15 cellular contexts compared by ENCODE assay signal in genomic region chr1:31306278-31306677, GRCh38. TPM values are rescaled to one million over a fixed set of nuclear protein-coding genes. Genes with fewer than 3 reads are reported as not detected.
DNase-seq lines count a peak whose midpoint lies in the region; ATAC-seq and TF ChIP-seq lines count a peak whose summit lies in the region.
"Had no signal": no experiment of that assay in that cellular context is flagged by ENCODE, and none has a peak within 500 bp of the region (broad histone marks: within the 10 kb centered on the region; RNA-seq: fewer than 3 reads in every experiment).

No MANE protein-coding gene starts in this region.

- H3K79me1 ChIP-seq in mesenchymal stem cell (replicated peaks; ENCODE audit: low read length, poor library complexity, severe bottlenecking): peaks cover 43% of the 10 kb centered on the region

- no peak overlapping the region for H3K4me2 ChIP-seq in mesenchymal stem cell (ENCODE audit: low read length, poor library complexity, severe bottlenecking)

- no peak overlapping the region for H2BK12ac ChIP-seq in mesenchymal stem cell (ENCODE audit: low read length in 2 of 2)

- H3K14ac ChIP-seq in mesenchymal stem cell (ENCODE audit: low read length in 2 of 2): no peak overlapping the region

- H3K9ac ChIP-seq in mesenchymal stem cell (ENCODE audit: low read length): peak overlapping the region; percentile 71

- H3K9me3 Mint-ChIP-seq in activated naive CD4-positive, alpha-beta T cell treated with anti-CD3 and anti-CD28 coated beads for 36 hours: no peaks in the 10 kb centered on the region
- H3K9me3 Mint-ChIP-seq: activated naive CD8-positive, alpha-beta T cell treated with anti-CD3 and anti-CD28 coated beads for 36 hours; CD4-positive, CD25-positive, alpha-beta regulatory T cell; T-cell had no signal

- TF ChIP-seq CTCF in AG09319 (IDR thresholded peaks at IDR 0.05; ENCODE audit: low read depth, low read length) (no peak), choroid plexus epithelial cell (conservative IDR thresholded peaks at IDR 0.05; ENCODE audit: low read depth, low read length) (no peak), left ventricle myocardium inferior (IDR thresholded peaks at IDR 0.05; ENCODE audit: borderline replicate concordance) (no peak), ascending aorta (IDR thresholded peaks at IDR 0.05) (no peak)

- H4K91ac ChIP-seq in mesenchymal stem cell (ENCODE audit: low read length): no peak overlapping the region

- H3K27me3 ChIP-seq in mesenchymal stem cell (ENCODE audit: control insufficient read depth in 1 of 2, insufficient read depth in 1 of 2, low read length in 2 of 2) (no peaks in the 10 kb centered on the region), left ventricle myocardium inferior (ENCODE audit: low read depth) (no peaks in the 10 kb centered on the region), ascending aorta (no peaks in the 10 kb centered on the region)
- H3K27me3 ChIP-seq: neutrophil had no signal

- H3K36me3 Mint-ChIP-seq in activated naive CD4-positive, alpha-beta T cell treated with anti-CD3 and anti-CD28 coated beads for 36 hours (ENCODE audit: low read depth): peaks cover 8% of the 10 kb centered on the region

- peak overlapping the region in 1 of 2 experiments; percentile 64 for H3K18ac ChIP-seq in mesenchymal stem cell (ENCODE audit: low read depth in 1 of 2, low read length in 2 of 2)

- H4K8ac ChIP-seq in mesenchymal stem cell (ENCODE audit: low read length): peak overlapping the region; percentile 59

- CTCF ChIA-PET in activated naive CD4-positive, alpha-beta T cell treated with anti-CD3 and anti-CD28 coated beads for 36 hours (lab: Charles Lee): no interaction called here

- H2BK15ac ChIP-seq in mesenchymal stem cell (ENCODE audit: low read depth, poor library complexity, severe bottlenecking): no peak overlapping the region

- no peak for ATAC-seq in left lobe of liver
- ATAC-seq: activated CD8-positive, alpha-beta T cell treated with anti-CD3 and anti-CD28 coated beads, Interleukin-2, amount 10 ng/mL, durations not matched to agents 7 days and 5 days; T-cell had no signal

- H3K4ac ChIP-seq in mesenchymal stem cell (ENCODE audit: low read depth in 1 of 2, low read length in 2 of 2): no peak overlapping the region

- no peaks in the 10 kb centered on the region for H3K9me3 ChIP-seq in mesenchymal stem cell (ENCODE audit: control insufficient read depth, low read length)
- no peaks in the 10 kb centered on the region for H3K9me3 ChIP-seq in left ventricle myocardium inferior (replicated peaks)
- no peaks in the 10 kb centered on the region for H3K9me3 ChIP-seq in ascending aorta
- H3K9me3 ChIP-seq: neutrophil had no signal

- H3K23ac ChIP-seq in mesenchymal stem cell (ENCODE audit: low read length in 2 of 2): no peak overlapping the region

- H2BK5ac ChIP-seq in mesenchymal stem cell (ENCODE audit: low read depth, low read length, poor library complexity, severe bottlenecking): no peak overlapping the region

- H3K4me1 Mint-ChIP-seq in activated naive CD4-positive, alpha-beta T cell treated with anti-CD3 and anti-CD28 coated beads for 36 hours (ENCODE audit: low read depth): peaks cover 16% of the 10 kb centered on the region

- H3K4me1 ChIP-seq in mesenchymal stem cell (ENCODE audit: control insufficient read depth, insufficient read depth, low read depth, low read length) (no peaks in the 10 kb centered on the region), left ventricle myocardium inferior (no peaks in the 10 kb centered on the region), ascending aorta (peaks cover 0 to 3% of the 10 kb centered on the region in 2 donors)

- H2AK5ac ChIP-seq in mesenchymal stem cell (ENCODE audit: low read length, severe bottlenecking): no peak overlapping the region

- no peak overlapping the region for H2BK120ac ChIP-seq in mesenchymal stem cell (ENCODE audit: low read depth, low read length)

- DNase-seq in AG09319 (ENCODE audit: extremely low read depth, low read depth) (peak; percentile 74), NCI-H226 (peak; percentile 73), choroid plexus epithelial cell (ENCODE audit: low read depth) (peak; percentile 84), mesenchymal stem cell (peak; percentile 96), left ventricle myocardium inferior (no peak), ascending aorta (ENCODE audit: low spot score in 2 of 2) (no peak), left lobe of liver (ENCODE audit: low spot score) (no peak)
- no peak for DNase-seq in activated naive CD4-positive, alpha-beta T cell treated with anti-CD3 and anti-CD28 coated beads for 36 hours
- DNase-seq: activated CD8-positive, alpha-beta T cell treated with anti-CD3 and anti-CD28 coated beads, Interleukin-2, amount 10 ng/mL, durations not matched to agents 7 days and 5 days; activated naive CD8-positive, alpha-beta T cell treated with anti-CD3 and anti-CD28 coated beads for 36 hours; CD4-positive, CD25-positive, alpha-beta regulatory T cell; NCI-H524; stimulated activated CD4-positive, alpha-beta T cell treated with anti-CD3 and anti-CD28 coated beads, Interleukin-4, amount 100 ng/mL, for 24 hours; T-cell had no signal

- H3K4me3 ChIP-seq in choroid plexus epithelial cell (ENCODE audit: low read depth, low read length): no peak overlapping the region
- H3K4me3 ChIP-seq in mesenchymal stem cell (ENCODE audit: insufficient read depth in 1 of 2, low read depth in 1 of 2, low read length in 2 of 2): no peak overlapping the region
- no peak overlapping the region for H3K4me3 ChIP-seq in left ventricle myocardium inferior
- H3K4me3 ChIP-seq in ascending aorta: no peak overlapping the region

- H3K27me3 Mint-ChIP-seq in activated naive CD4-positive, alpha-beta T cell treated with anti-CD3 and anti-CD28 coated beads for 36 hours (ENCODE audit: low read depth): no peaks in the 10 kb centered on the region
- H3K27me3 Mint-ChIP-seq: activated naive CD8-positive, alpha-beta T cell treated with anti-CD3 and anti-CD28 coated beads for 36 hours; CD4-positive, CD25-positive, alpha-beta regulatory T cell; T-cell had no signal

- intact Hi-C loops in left ventricle myocardium inferior (cut with micrococcal nuclease) (no loop called here), ascending aorta (cut with DNase I) (no loop called here)
- intact Hi-C loops in activated naive CD4-positive, alpha-beta T cell treated with anti-CD3 and anti-CD28 coated beads for 36 hours (cut with micrococcal nuclease): no loop called here

- no peak overlapping the region for H2AFZ ChIP-seq in mesenchymal stem cell (ENCODE audit: low read depth, low read length)

- H3K36me3 ChIP-seq in mesenchymal stem cell (ENCODE audit: control insufficient read depth in 1 of 2, insufficient read depth in 2 of 2, low read depth in 1 of 2, low read length in 2 of 2): peaks cover 11 to 18% of the 10 kb centered on the region in 2 experiments
- H3K36me3 ChIP-seq in left ventricle myocardium inferior: peaks cover 16% of the 10 kb centered on the region
- H3K36me3 ChIP-seq in ascending aorta: peaks cover 4 to 14% of the 10 kb centered on the region in 2 donors

- H3K27ac ChIP-seq in mesenchymal stem cell (ENCODE audit: low read length, poor library complexity, severe bottlenecking): no peak overlapping the region
- H3K27ac ChIP-seq in left ventricle myocardium inferior (replicated peaks): no peak overlapping the region
- H3K27ac ChIP-seq in ascending aorta: no peak overlapping the region
- H3K27ac ChIP-seq: neutrophil had no signal

- no peak overlapping the region for H3K27ac Mint-ChIP-seq in activated naive CD4-positive, alpha-beta T cell treated with anti-CD3 and anti-CD28 coated beads for 36 hours
- H3K27ac Mint-ChIP-seq: activated CD8-positive, alpha-beta T cell treated with anti-CD3 and anti-CD28 coated beads, Interleukin-2, amount 10 ng/mL, durations not matched to agents 7 days and 5 days; activated naive CD8-positive, alpha-beta T cell treated with anti-CD3 and anti-CD28 coated beads for 36 hours; T-cell had no signal

- 17% methylated on average over 2 of the region's 3 CpGs for WGBS in mesenchymal stem cell

- H3K4me3 Mint-ChIP-seq in activated naive CD4-positive, alpha-beta T cell treated with anti-CD3 and anti-CD28 coated beads for 36 hours: no peak overlapping the region
- H3K4me3 Mint-ChIP-seq: activated CD8-positive, alpha-beta T cell treated with anti-CD3 and anti-CD28 coated beads, Interleukin-2, amount 10 ng/mL, durations not matched to agents 7 days and 5 days; activated naive CD8-positive, alpha-beta T cell treated with anti-CD3 and anti-CD28 coated beads for 36 hours; CD4-positive, CD25-positive, alpha-beta regulatory T cell; T-cell had no signal

RNA-seq across cellular contexts. Expression of gene ZCCHC17, which starts 9.4 kb away (rescaled TPM):
- polyA plus RNA-seq in mesenchymal stem cell (2013, experiment 1 of 2): 54.6 TPM
- 57.6 TPM for polyA plus RNA-seq in mesenchymal stem cell (2013, experiment 2 of 2)
- total RNA-seq in left ventricle myocardium inferior (12.2 TPM), ascending aorta (9.7 TPM), left lobe of liver (5.2 TPM)
- total RNA-seq in activated naive CD4-positive, alpha-beta T cell treated with anti-CD3 and anti-CD28 coated beads for 36 hours: 10 to 100 TPM; 20.8 to 21.2 TPM

RNA-seq across cellular contexts. Expression of gene SNRNP40, which starts 9.7 kb away (rescaled TPM):
- polyA plus RNA-seq in mesenchymal stem cell (2013, experiment 1 of 2): 24.2 TPM
- 25.2 TPM for polyA plus RNA-seq in mesenchymal stem cell (2013, experiment 2 of 2)
- 19.7 TPM for total RNA-seq in left ventricle myocardium inferior
- 100 to 1,000 TPM; 101 to 106 TPM for total RNA-seq in activated naive CD4-positive, alpha-beta T cell treated with anti-CD3 and anti-CD28 coated beads for 36 hours
- total RNA-seq in ascending aorta: 11.8 TPM
- 14.3 TPM for total RNA-seq in left lobe of liver

Comparison
In these comparisons a context has a peak if more than half of its experiments do, and no peak if none do; other contexts are left out.
1. DNase-seq: peak in AG09319 (single experiment), NCI-H226 (single experiment), choroid plexus epithelial cell (single experiment) and mesenchymal stem cell (single experiment); none in left ventricle myocardium inferior (single experiment), activated naive CD4-positive, alpha-beta T cell treated with anti-CD3 and anti-CD28 coated beads for 36 hours (single experiment), ascending aorta (0 of 2) and left lobe of liver (single experiment).